2 cellular contexts compared by ENCODE assay signal in the genomic region with DNA sequence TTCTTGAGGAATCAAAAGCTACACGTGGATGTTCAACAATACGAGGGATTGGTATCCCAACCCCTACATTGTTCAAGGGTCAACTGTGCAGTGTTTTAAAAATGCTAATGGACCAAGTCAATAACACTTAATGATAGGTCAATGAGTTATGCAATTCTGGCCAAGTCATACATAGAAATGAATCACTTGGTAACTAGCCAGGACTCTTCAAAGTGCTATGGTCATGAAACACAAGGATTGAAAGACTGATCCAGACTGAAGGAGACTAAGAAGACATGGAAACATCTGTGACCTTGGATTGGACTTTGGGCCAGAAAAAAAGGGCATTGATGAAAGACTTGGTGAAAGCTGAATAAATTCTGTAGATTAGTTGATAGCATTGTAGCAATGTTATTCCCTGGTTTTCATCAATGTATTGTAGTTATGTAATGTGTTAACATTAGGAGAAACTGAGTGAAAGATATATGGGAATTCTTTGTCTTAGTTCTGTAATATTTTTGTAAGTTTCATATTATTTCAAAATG. TPM values are rescaled to one million over a fixed set of nuclear protein-coding genes. Genes with fewer than 3 reads are reported as not detected.
"Had no signal": no experiment of that assay in that cellular context is flagged by ENCODE, and none has a peak within 500 bp of the region (broad histone marks: within the 10 kb centered on the region; RNA-seq: fewer than 3 reads in every experiment).

No MANE protein-coding gene starts in this region.

RNA-seq across cellular contexts. Expression of gene FBXW10B, which starts 11.5 kb away (rescaled TPM):
- total RNA-seq: cardiac muscle cell, OCI-LY7 had no signal
